28 cellular contexts compared by ENCODE assay signal in the genomic region with DNA sequence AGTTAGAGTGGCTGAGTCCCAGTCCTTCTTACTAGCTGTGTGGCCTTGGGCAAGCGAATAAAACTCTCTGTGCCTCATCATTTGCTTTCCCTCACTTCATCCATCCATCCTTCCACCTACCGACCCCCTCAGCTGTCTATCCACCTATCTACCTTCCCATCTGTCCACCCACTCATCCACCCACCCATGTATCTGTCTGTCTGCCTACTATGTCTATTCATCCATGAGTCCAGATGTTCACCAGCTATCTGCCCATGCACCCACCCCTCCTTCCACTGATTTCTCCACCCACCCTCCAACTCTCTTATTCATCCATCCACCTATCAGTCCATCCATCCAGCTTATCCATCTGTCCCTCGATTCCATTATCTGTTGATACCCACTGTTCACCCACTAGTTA.
DNase-seq lines count a peak whose midpoint lies in the region; ATAC-seq, FAIRE-seq and TF ChIP-seq lines count a peak whose summit lies in the region.
"Had no signal": no experiment of that assay in that cellular context is flagged by ENCODE, and none has a peak within 500 bp of the region (broad histone marks: within the 10 kb centered on the region; RNA-seq: fewer than 3 reads in every experiment).

No MANE protein-coding gene starts in this region.

- no peaks in the 10 kb centered on the region for H3K9me1 ChIP-seq in K562 (ENCODE audit: control insufficient read depth, insufficient read depth, low read length)

- no peak overlapping the region for H3K4me3 Mint-ChIP-seq in glutamatergic neuron (ENCODE audit: unreplicated experiment)
- H3K4me3 Mint-ChIP-seq in chondrocyte (ENCODE audit: unreplicated experiment), result no peak overlapping the region
- H3K4me3 Mint-ChIP-seq: CD4-positive, alpha-beta memory T cell; CD4-positive, CD25-positive, alpha-beta regulatory T cell; CD8-positive, alpha-beta memory T cell had no signal

- 0% methylated on average over 3 of the region's 3 CpGs for WGBS in K562 (ENCODE audit: insufficient coverage, low coverage, missing lambda C conversion rate)

- H3K9me3 ChIP-seq in HEK293 (ENCODE audit: control insufficient read depth, insufficient read depth, low read depth, low read length) (no peaks in the 10 kb centered on the region), K562 (replicated peaks; ENCODE audit: control insufficient read depth, insufficient read depth, low read depth, low read length) (no peaks in the 10 kb centered on the region)
- H3K9me3 ChIP-seq: BE2C, BLaER1 had no signal

- ATAC-seq in K562, result no peak
- no peak for ATAC-seq in GM18868 (IDR thresholded peaks at IDR 0.05; ENCODE audit: unreplicated experiment)
- ATAC-seq: GM12878 had no signal

- H3K79me2 ChIP-seq in K562 (ENCODE audit: control insufficient read depth, insufficient read depth, low read length), result no peaks in the 10 kb centered on the region

- H3K27me3 Mint-ChIP-seq in glutamatergic neuron (ENCODE audit: unreplicated experiment), result peaks cover 8% of the 10 kb centered on the region
- peaks cover 58% of the 10 kb centered on the region for H3K27me3 Mint-ChIP-seq in chondrocyte (ENCODE audit: low read depth)

- no peak for TF ChIP-seq RAD21 in K562 (CRISPR knock-in tag; conservative IDR thresholded peaks at IDR 0.05 in 1 of 2, IDR thresholded peaks at IDR 0.05 in 1 of 2)

- H3K36me3 ChIP-seq in HEK293 (ENCODE audit: control insufficient read depth in 2 of 2, insufficient read depth in 1 of 2, low read length in 2 of 2) (no peaks in the 10 kb centered on the region), K562 (ENCODE audit: control insufficient read depth, insufficient read depth, low read length) (no peaks in the 10 kb centered on the region)
- H3K36me3 ChIP-seq: BE2C, BLaER1 had no signal

- H3K27ac Mint-ChIP-seq in glutamatergic neuron (ENCODE audit: unreplicated experiment) (peak overlapping the region; percentile 20), chondrocyte (ENCODE audit: unreplicated experiment) (no peak overlapping the region)
- H3K27ac Mint-ChIP-seq: CD14-positive monocyte; CD4-positive, alpha-beta memory T cell; CD4-positive, CD25-positive, alpha-beta regulatory T cell had no signal

- FAIRE-seq in K562 (lab: Jason Lieb, UNC), result no peak
- FAIRE-seq: A204.1, GM12878, GM12892 had no signal

- intact Hi-C loops in K562 (cut with micrococcal nuclease), result no loop called here
- intact Hi-C loops in posterior vena cava (cut with DNase I), result no loop called here
- intact Hi-C loops in dorsolateral prefrontal cortex (cut with DNase I), result no loop called here

- H3K4me3 ChIP-seq in HEK293 (ENCODE audit: low read depth, low read length) (no peak overlapping the region), K562 (no peak overlapping the region), dorsolateral prefrontal cortex (no peak overlapping the region)
- H3K4me3 ChIP-seq: BLaER1, GM12878 had no signal

- CTCF ChIA-PET in HEK293 (lab: Yijun Ruan, JAX), result interaction anchor here (1.1 kb wide), 1 partner anchor 172 kb away, joined by 3 read pairs; no protein-coding TSS in a partner anchor
- CTCF ChIA-PET in K562 (lab: Yijun Ruan, JAX; ENCODE audit: low intra/inter-chr PET ratio), result no interaction called here

- H3K9ac ChIP-seq in K562 (ENCODE audit: insufficient read depth in 1 of 2, low read depth in 2 of 2, low read length in 2 of 2), result no peak overlapping the region
- H3K9ac ChIP-seq: BLaER1 had no signal

- H3K4me2 ChIP-seq in K562 (ENCODE audit: insufficient read depth, low read length), result no peak overlapping the region
- H3K4me2 ChIP-seq: BLaER1 had no signal

- H2AFZ ChIP-seq in K562 (ENCODE audit: low read depth, low read length), result no peak overlapping the region

- H3K27ac ChIP-seq in HEK293 (ENCODE audit: extremely low read depth, low read depth, low read length) (no peak overlapping the region), K562 (ENCODE audit: extremely low read depth, low read depth, low read length) (no peak overlapping the region), dorsolateral prefrontal cortex (no peak overlapping the region)
- H3K27ac ChIP-seq: BLaER1 had no signal

- H4K20me1 ChIP-seq in K562 (replicated peaks; ENCODE audit: control insufficient read depth, insufficient read depth, low read length), result peaks cover 5% of the 10 kb centered on the region; the same call in 1 of the 2 replicates
- H4K20me1 ChIP-seq: BLaER1 had no signal

- no peak for DNase-seq in K562 (ENCODE audit: extremely low read depth in 1 of 4, low spot score in 3 of 4)
- DNase-seq in glutamatergic neuron, result no peak
- peak; percentile 3 for DNase-seq in posterior vena cava (ENCODE audit: low spot score)
- no peak for DNase-seq in dorsolateral prefrontal cortex
- DNase-seq in chondrocyte (ENCODE audit: low spot score), result no peak
- DNase-seq in HuH-7 (ENCODE audit: low spot score), result no peak
- DNase-seq: 8988T; ACHN; BE2C; C1 segment of cervical spinal cord; CD4-positive, alpha-beta memory T cell; CD4-positive, CD25-positive, alpha-beta regulatory T cell; CD8-positive, alpha-beta memory T cell; COR-L47; DMS 273 treated with DMSO at 0.1 percent for 48 hours; DMS153; DMS53; DMS79; DND-41; EL; GDM1 had no signal

- in situ Hi-C loops in K562 (cut with MboI), result no loop called here

- peaks cover 1% of the 10 kb centered on the region for H3K4me1 Mint-ChIP-seq in glutamatergic neuron (ENCODE audit: low read depth, unreplicated experiment)
- H3K4me1 Mint-ChIP-seq in chondrocyte (ENCODE audit: low read depth), result no peaks in the 10 kb centered on the region
- H3K4me1 Mint-ChIP-seq: CD14-positive monocyte had no signal

- TF ChIP-seq POLR2A in K562 (conservative IDR thresholded peaks at IDR 0.05), result no peak

- H3K4me1 ChIP-seq in HEK293 (ENCODE audit: control insufficient read depth, insufficient read depth, low read length) (no peaks in the 10 kb centered on the region), K562 (replicated peaks in 1 of 2; ENCODE audit: control insufficient read depth in 2 of 2, insufficient read depth in 2 of 2, low read length in 2 of 2) (no peaks in the 10 kb centered on the region)
- H3K4me1 ChIP-seq: BE2C had no signal

- no peak for TF ChIP-seq EP300 in K562 (IDR thresholded peaks at IDR 0.05; ENCODE audit: low read length)

- no peaks in the 10 kb centered on the region for H3K9me3 Mint-ChIP-seq in glutamatergic neuron (ENCODE audit: unreplicated experiment)
- no peaks in the 10 kb centered on the region for H3K9me3 Mint-ChIP-seq in chondrocyte (ENCODE audit: low read depth)

- H3K36me3 Mint-ChIP-seq in glutamatergic neuron (ENCODE audit: unreplicated experiment) (peaks cover 10% of the 10 kb centered on the region), chondrocyte (ENCODE audit: low read depth) (peaks cover 1% of the 10 kb centered on the region)
- H3K36me3 Mint-ChIP-seq: CD14-positive monocyte; CD4-positive, alpha-beta memory T cell; CD4-positive, CD25-positive, alpha-beta regulatory T cell; CD8-positive, alpha-beta memory T cell had no signal

- TF ChIP-seq CTCF in HEK293 (tag by site-specific recombination; IDR thresholded peaks at IDR 0.05) (no peak), K562 (IDR thresholded peaks at IDR 0.05 in 2 of 3, conservative IDR thresholded peaks at IDR 0.05 in 1 of 3; ENCODE audit: insufficient read depth in 2 of 3, low read depth in 1 of 3, low read length in 3 of 3) (no peak), glutamatergic neuron (IDR thresholded peaks at IDR 0.05; ENCODE audit: partially characterized antibody, unreplicated experiment) (no peak), dorsolateral prefrontal cortex (IDR thresholded peaks at IDR 0.05 in 54 of 56, conservative IDR thresholded peaks at IDR 0.05 in 2 of 56; ENCODE audit: low read depth in 1 of 56, partially characterized antibody in 56 of 56) (no peak), chondrocyte (IDR thresholded peaks at IDR 0.05) (no peak)

- POLR2A ChIA-PET in HEK293 (lab: Yijun Ruan, JAX) (no interaction called here), K562 (lab: Yijun Ruan, JAX) (interaction anchor here (1.6 kb wide), 1 partner anchor 12 kb away, joined by 4 read pairs; no protein-coding TSS in a partner anchor)

- peaks cover 4 to 5% of the 10 kb centered on the region in 2 experiments; a peak in 2 of 5 replicates for H3K27me3 ChIP-seq in K562 (ENCODE audit: control insufficient read depth in 2 of 2, insufficient read depth in 2 of 2, low read length in 2 of 2)
- H3K27me3 ChIP-seq in dorsolateral prefrontal cortex, result peaks cover 0 to 3% (median 0%) of the 10 kb centered on the region in 45 donors
- H3K27me3 ChIP-seq: BE2C, BLaER1 had no signal

- no TSS peak for BruUV-seq in K562 (replicated peaks; lab: Mats Ljungman, UMichigan)

TF ChIP-seq in HEK293, 187 proteins besides CTCF, POLR2A, EP300 and RAD21:
- TF ChIP-seq ZFHX2 (tag by site-specific recombination; conservative IDR thresholded peaks at IDR 0.05) (peak; percentile 57), YY2 (tag by site-specific recombination; IDR thresholded peaks at IDR 0.05) (no peak), ZNF112 (tag by site-specific recombination; IDR thresholded peaks at IDR 0.05) (no peak), EGR2 (tag by site-specific recombination; IDR thresholded peaks at IDR 0.05; ENCODE audit: low read depth) (peak; percentile 95)
TF ChIP-seq in HEK293: peak in this region for 2.

TF ChIP-seq in K562, 482 proteins besides CTCF, POLR2A, EP300 and RAD21:
- TF ChIP-seq POU5F1 (IDR thresholded peaks at IDR 0.05; ENCODE audit: borderline replicate concordance, low read depth, low read length, partially characterized antibody) (no peak), EGR1 (conservative IDR thresholded peaks at IDR 0.05) (0 out of 2 replicates have a peak, but pooled peaks have one; percentile 28)
